Comparison of ENCODE assay signal across 19 cellular contexts in the genomic region with DNA sequence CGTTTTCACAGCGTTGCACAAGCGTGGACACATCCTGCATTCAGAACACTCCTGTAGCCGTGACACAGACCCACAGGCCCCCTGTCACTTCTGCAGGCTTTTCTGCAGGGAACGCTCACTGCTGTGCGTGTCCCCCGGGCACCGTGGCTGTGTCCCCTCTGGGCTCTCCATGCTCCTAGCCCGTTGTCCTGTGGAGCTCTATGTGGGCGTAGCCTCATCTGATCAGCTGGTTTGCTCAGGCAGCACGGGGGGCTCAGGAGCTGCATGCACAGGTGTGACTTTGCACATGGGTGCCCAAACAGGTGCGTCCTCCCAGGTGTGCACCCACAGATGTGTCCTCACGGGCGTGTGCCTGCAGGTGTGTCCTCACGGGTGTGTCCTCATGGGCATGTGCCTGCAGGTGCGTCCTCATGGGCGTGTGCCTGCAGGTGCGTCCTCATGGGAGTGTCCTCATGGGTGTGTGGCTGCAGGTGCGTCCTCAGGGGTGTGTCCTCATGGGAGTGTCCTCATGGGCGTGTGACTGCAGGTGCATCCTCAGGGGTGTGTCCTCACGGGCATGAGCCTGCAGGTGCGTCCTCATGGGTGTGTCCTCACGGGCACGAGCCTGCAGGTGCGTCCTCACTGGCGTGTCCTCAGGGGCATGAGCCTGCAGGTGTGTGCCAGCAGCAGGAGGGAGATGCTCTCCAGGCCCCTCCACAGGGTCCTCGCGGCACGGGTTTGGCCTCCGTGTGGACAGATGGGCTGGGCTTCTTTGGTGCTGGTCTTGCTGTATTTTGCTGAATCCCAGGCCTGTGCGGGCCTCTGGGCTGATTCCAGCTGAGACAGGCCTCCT. TPM values are rescaled to one million over a fixed set of nuclear protein-coding genes. Genes with fewer than 3 reads are reported as not detected.
DNase-seq lines count a peak whose midpoint lies in the region; ATAC-seq and TF ChIP-seq lines count a peak whose summit lies in the region.
"Had no signal": no experiment of that assay in that cellular context is flagged by ENCODE, and none has a peak within 500 bp of the region (broad histone marks: within the 10 kb centered on the region; RNA-seq: fewer than 3 reads in every experiment).

No MANE protein-coding gene starts in this region.

- H3K9ac ChIP-seq in colonic mucosa (ENCODE audit: low read depth in 2 of 2, low read length in 2 of 2) = no peak overlapping the region

- H3K4me3 Mint-ChIP-seq in natural killer cell treated with Interleukin-12 subunit alpha and Interleukin-12 subunit beta and Interleukin-15 and Interleukin-18, amount 100 ng/mL, for 72 hours = no peak overlapping the region
- H3K4me3 Mint-ChIP-seq: activated CD4-positive, alpha-beta T cell treated with anti-CD3 and anti-CD28 coated beads for 36 hours had no signal

- no peak for TF ChIP-seq CTCF in colonic mucosa (IDR thresholded peaks at IDR 0.05)

- H3K27ac ChIP-seq in colonic mucosa (no peak overlapping the region), aorta (ENCODE audit: low read depth in 1 of 2, low read length in 2 of 2) (no peak overlapping the region)
- H3K27ac ChIP-seq: left ventricle myocardium inferior, thyroid gland had no signal

- WGBS in aorta, 2 donors = 86 to 88% methylated on average over 30 to 31 of the region's 31 CpGs

- intact Hi-C loops in colonic mucosa (cut with DNase I) (loop anchor here (5.0 kb wide), 1 partner anchor 75 kb away; no protein-coding TSS in a partner anchor), aorta (cut with DNase I) (no loop called here)

- H3K36me3 ChIP-seq in colonic mucosa (no peaks in the 10 kb centered on the region), aorta (ENCODE audit: control insufficient read depth in 1 of 2, insufficient read depth in 2 of 2, low read length in 1 of 2) (no peaks in the 10 kb centered on the region)

- H3K4me1 ChIP-seq in colonic mucosa (no peaks in the 10 kb centered on the region), aorta (ENCODE audit: control insufficient read depth in 1 of 2, insufficient read depth in 2 of 2, low read length in 2 of 2) (no peaks in the 10 kb centered on the region)

- no peak overlapping the region for H3K27ac Mint-ChIP-seq in natural killer cell treated with Interleukin-12 subunit alpha and Interleukin-12 subunit beta and Interleukin-15 and Interleukin-18, amount 100 ng/mL, for 72 hours
- H3K27ac Mint-ChIP-seq: activated CD4-positive, alpha-beta T cell treated with anti-CD3 and anti-CD28 coated beads for 36 hours had no signal

- peaks cover 11 to 18% of the 10 kb centered on the region in 2 donors for H3K4me1 Mint-ChIP-seq in natural killer cell treated with Interleukin-12 subunit alpha and Interleukin-12 subunit beta and Interleukin-15 and Interleukin-18, amount 100 ng/mL, for 72 hours (ENCODE audit: low read depth in 2 of 2)

- H3K27me3 ChIP-seq in colonic mucosa (no peaks in the 10 kb centered on the region), aorta (ENCODE audit: control insufficient read depth in 1 of 2, insufficient read depth in 2 of 2, low read length in 1 of 2) (no peaks in the 10 kb centered on the region)
- H3K27me3 ChIP-seq: thyroid gland had no signal

- ATAC-seq in aorta (ENCODE audit: low FRiP score) (peak; percentile 26), HG02610 (IDR thresholded peaks at IDR 0.05; ENCODE audit: unreplicated experiment) (no peak), GM18861 (IDR thresholded peaks at IDR 0.05; ENCODE audit: unreplicated experiment) (no peak)
- no peak for ATAC-seq in natural killer cell treated with Interleukin-12 subunit alpha and Interleukin-12 subunit beta and Interleukin-15 and Interleukin-18, amount 100 ng/mL, for 72 hours
- ATAC-seq: activated CD4-positive, alpha-beta T cell treated with anti-CD3 and anti-CD28 coated beads for 36 hours; Panc1 had no signal

- DNase-seq in NCI-H2196 (lab: John Stamatoyannopoulos, UW; ENCODE audit: unreplicated experiment) (peak; percentile 1), NCI-H2196 treated with DMSO at 0.1 percent for 48 hours (lab: John Stamatoyannopoulos, UW; ENCODE audit: unreplicated experiment) (no peak), NCI-H510A (lab: John Stamatoyannopoulos, UW) (peak; percentile 91), colonic mucosa (peak; percentile 62), aorta (no peak)
- no peak for DNase-seq in natural killer cell treated with Interleukin-12 subunit alpha and Interleukin-12 subunit beta and Interleukin-15 and Interleukin-18, amount 100 ng/mL, for 72 hours (ENCODE audit: low spot score)
- DNase-seq: activated CD4-positive, alpha-beta T cell treated with anti-CD3 and anti-CD28 coated beads for 36 hours; activated effector memory CD4-positive, alpha-beta T cell treated with Interleukin-2 at 50 U/mL for 16 hours; caudate nucleus; effector CD4-positive, alpha-beta T cell; left ventricle myocardium inferior; NCI-H446 treated with DMSO at 0.1 percent for 48 hours; retina; stimulated activated CD4-positive, alpha-beta T cell treated with anti-CD3 and anti-CD28 coated beads, Interleukin-15, amount 100 ng/mL, for 24 hours; stimulated activated naive CD4-positive, alpha-beta T cell; thyroid gland had no signal

- H3K36me3 Mint-ChIP-seq in natural killer cell treated with Interleukin-12 subunit alpha and Interleukin-12 subunit beta and Interleukin-15 and Interleukin-18, amount 100 ng/mL, for 72 hours = no peaks in the 10 kb centered on the region

- H3K9me3 Mint-ChIP-seq in natural killer cell treated with Interleukin-12 subunit alpha and Interleukin-12 subunit beta and Interleukin-15 and Interleukin-18, amount 100 ng/mL, for 72 hours = no peaks in the 10 kb centered on the region

- H3K4me3 ChIP-seq in colonic mucosa (no peak overlapping the region), aorta (ENCODE audit: low read length in 2 of 2) (no peak overlapping the region)
- H3K4me3 ChIP-seq: left ventricle myocardium inferior, thyroid gland had no signal

- H3K9me3 ChIP-seq in colonic mucosa (no peaks in the 10 kb centered on the region), aorta (ENCODE audit: control insufficient read depth, low read length) (no peaks in the 10 kb centered on the region)
- H3K9me3 ChIP-seq: thyroid gland had no signal

- no peaks in the 10 kb centered on the region for H3K27me3 Mint-ChIP-seq in natural killer cell treated with Interleukin-12 subunit alpha and Interleukin-12 subunit beta and Interleukin-15 and Interleukin-18, amount 100 ng/mL, for 72 hours
- H3K27me3 Mint-ChIP-seq: activated CD4-positive, alpha-beta T cell treated with anti-CD3 and anti-CD28 coated beads for 36 hours had no signal

RNA-seq across cellular contexts. Expression of gene MTA1, which starts 17.5 kb away (rescaled TPM):
- total RNA-seq in colonic mucosa (10 to 100 TPM; 47.0 to 90.2 TPM), aorta (100 to 1,000 TPM in 1 of 2 donors, 10 to 100 TPM in 1; 71.5 to 111 TPM)
- polyA plus RNA-seq in aorta = 10 to 100 TPM; 16.9 to 85.4 TPM
- total RNA-seq in natural killer cell treated with Interleukin-12 subunit alpha and Interleukin-12 subunit beta and Interleukin-15 and Interleukin-18, amount 100 ng/mL, for 72 hours = 100 to 1,000 TPM in 1 of 2 donors, 10 to 100 TPM in 1; 93.4 to 252 TPM

RNA-seq across cellular contexts. Expression of gene CRIP2, which starts 37.5 kb away (rescaled TPM):
- total RNA-seq in colonic mucosa (10 to 100 TPM; 11.3 to 20.3 TPM), aorta (100 to 1,000 TPM; 267 to 352 TPM)
- polyA plus RNA-seq in aorta = 100 to 1,000 TPM; 432 to 698 TPM
- 1 to 10 TPM in 1 of 2 donors, under 1 TPM in 1; 0.98 to 2.2 TPM for total RNA-seq in natural killer cell treated with Interleukin-12 subunit alpha and Interleukin-12 subunit beta and Interleukin-15 and Interleukin-18, amount 100 ng/mL, for 72 hours

RNA-seq across cellular contexts. Expression of gene TEX22, which starts 38.8 kb away (rescaled TPM):
- total RNA-seq in colonic mucosa = 1 to 10 TPM; 1.4 to 2.4 TPM
- total RNA-seq in aorta = 1 to 10 TPM; 1.2 to 2.1 TPM
- polyA plus RNA-seq in aorta = under 1 TPM; 0.18 to 0.38 TPM
- total RNA-seq in natural killer cell treated with Interleukin-12 subunit alpha and Interleukin-12 subunit beta and Interleukin-15 and Interleukin-18, amount 100 ng/mL, for 72 hours = 1 to 10 TPM; 2.7 to 3.7 TPM

RNA-seq across cellular contexts. Expression of gene CRIP1, which starts 49.6 kb away (rescaled TPM):
- total RNA-seq in colonic mucosa = 100 to 1,000 TPM in 1 of 2 donors, 10 to 100 TPM in 1; 97.1 to 220 TPM
- total RNA-seq in aorta = 100 to 1,000 TPM; 229 to 236 TPM
- polyA plus RNA-seq in aorta = 1,000 to 10,000 TPM in 1 of 2 donors, 100 to 1,000 TPM in 1; 740 to 1,123 TPM
- 10 to 100 TPM; 39.0 to 82.7 TPM for total RNA-seq in natural killer cell treated with Interleukin-12 subunit alpha and Interleukin-12 subunit beta and Interleukin-15 and Interleukin-18, amount 100 ng/mL, for 72 hours

RNA-seq across cellular contexts. Expression of gene TEDC1, which starts 53.9 kb away (rescaled TPM):
- total RNA-seq in colonic mucosa = 10 to 100 TPM; 15.0 to 55.7 TPM
- total RNA-seq in aorta = 10 to 100 TPM in 1 of 2 donors, 1 to 10 TPM in 1; 8.6 to 30.5 TPM
- 10 to 100 TPM in 1 of 2 donors, 1 to 10 TPM in 1; 9.6 to 33.8 TPM for polyA plus RNA-seq in aorta
- 10 to 100 TPM; 25.1 to 59.2 TPM for total RNA-seq in natural killer cell treated with Interleukin-12 subunit alpha and Interleukin-12 subunit beta and Interleukin-15 and Interleukin-18, amount 100 ng/mL, for 72 hours

Comparison
In these comparisons a context has a peak if more than half of its experiments do, and no peak if none do; other contexts are left out.
1. DNase-seq: peak in NCI-H2196 (single experiment), NCI-H510A (single experiment) and colonic mucosa (single experiment); none in NCI-H2196 treated with DMSO at 0.1 percent for 48 hours (single experiment), aorta (0 of 2) and natural killer cell treated with Interleukin-12 subunit alpha and Interleukin-12 subunit beta and Interleukin-15 and Interleukin-18, amount 100 ng/mL, for 72 hours (single experiment).
2. RNA of gene CRIP2, which starts 37.5 kb away (total RNA-seq): 267 to 352 TPM in aorta; 11.3 to 20.3 TPM in colonic mucosa and 0.98 to 2.2 TPM in natural killer cell treated with Interleukin-12 subunit alpha and Interleukin-12 subunit beta and Interleukin-15 and Interleukin-18, amount 100 ng/mL, for 72 hours; every median in the first group is over 10 times any median in the second.